In genomic region chr3:184688251-184688851, GRCh38 we compare ENCODE assay signal across 10 cellular contexts. TPM values are rescaled to one million over a fixed set of nuclear protein-coding genes. Genes with fewer than 3 reads are reported as not detected.
A peak's percentile ranks its signal among the peaks of the same experiment; 100 is the strongest.
DNase-seq lines count a peak whose midpoint lies in the region; ATAC-seq and TF ChIP-seq lines count a peak whose summit lies in the region.
"Had no signal": no experiment of that assay in that cellular context is flagged by ENCODE, and none has a peak within 500 bp of the region (broad histone marks: within the 10 kb centered on the region; RNA-seq: fewer than 3 reads in every experiment).

No MANE protein-coding gene starts in this region.

- no peak overlapping the region for H3K9ac ChIP-seq in trophoblast cell (ENCODE audit: low read length)
- no peak overlapping the region for H3K9ac ChIP-seq in MM.1S (ENCODE audit: low read length)

- no peak overlapping the region for H2AFZ ChIP-seq in trophoblast cell (ENCODE audit: insufficient read depth, low read length, poor library complexity)
- H2AFZ ChIP-seq in MM.1S (ENCODE audit: low read length), result no peak overlapping the region

- H2BK12ac ChIP-seq in trophoblast cell (ENCODE audit: low read length), result peak overlapping the region; percentile 85

- intact Hi-C loops in CD14-positive monocyte (cut with micrococcal nuclease), result no loop called here

- H3K9me3 ChIP-seq in RWPE2 (ENCODE audit: severe bottlenecking) (no peaks in the 10 kb centered on the region), trophoblast cell (ENCODE audit: insufficient read depth, low read depth, low read length) (peaks cover 4% of the 10 kb centered on the region), MM.1S (replicated peaks; ENCODE audit: insufficient read depth, low read length) (no peaks in the 10 kb centered on the region)

- no peak for TF ChIP-seq CTCF in CD14-positive monocyte (IDR thresholded peaks at IDR 0.05)
- TF ChIP-seq CTCF in RWPE2 (IDR thresholded peaks at IDR 0.05; ENCODE audit: poor library complexity, severe bottlenecking), result no peak
- TF ChIP-seq CTCF in foreskin fibroblast (IDR thresholded peaks at IDR 0.05; ENCODE audit: low read depth, low read length), result no peak
- TF ChIP-seq CTCF in MM.1S (IDR thresholded peaks at IDR 0.05; ENCODE audit: low read length), result no peak

- peaks cover 16% of the 10 kb centered on the region for H3K79me1 ChIP-seq in trophoblast cell (ENCODE audit: low read length)

- peaks cover 60% of the 10 kb centered on the region for H3K4me1 Mint-ChIP-seq in CD14-positive monocyte
- H3K4me1 Mint-ChIP-seq in activated T-cell treated with anti-CD3 and anti-CD28 coated beads, Interleukin-2, amount 50 U/mL, for 72 hours (ENCODE audit: low read depth), result no peaks in the 10 kb centered on the region

- no peak overlapping the region for H2BK5ac ChIP-seq in trophoblast cell (ENCODE audit: low read depth, low read length, poor library complexity)

- no peaks in the 10 kb centered on the region for H3K4me1 ChIP-seq in RWPE2 (ENCODE audit: insufficient read depth, poor library complexity, severe bottlenecking)
- peaks cover 19 to 32% of the 10 kb centered on the region in 2 experiments for H3K4me1 ChIP-seq in trophoblast cell (ENCODE audit: control insufficient read depth in 1 of 2, insufficient read depth in 2 of 2, low read length in 2 of 2)
- no peaks in the 10 kb centered on the region for H3K4me1 ChIP-seq in MM.1S (ENCODE audit: low read length)

- peak overlapping the region in 3 of 7 donors; percentile 0 to 45 (median 18) for H3K27ac Mint-ChIP-seq in CD14-positive monocyte
- no peak overlapping the region for H3K27ac Mint-ChIP-seq in activated T-cell treated with anti-CD3 and anti-CD28 coated beads, Interleukin-2, amount 50 U/mL, for 72 hours

- no peaks in the 10 kb centered on the region for H3K9me2 ChIP-seq in MM.1S (replicated peaks; ENCODE audit: insufficient read depth, low read length)

- DNase-seq in CD14-positive monocyte (ENCODE audit: low spot score), result peak; percentile 31
- no peak for DNase-seq in RWPE2 (ENCODE audit: low spot score)
- DNase-seq in foreskin fibroblast, result peak; percentile 77 to 83
- DNase-seq in trophoblast cell, result no peak
- DNase-seq in MM.1S, result no peak
- DNase-seq in activated T-cell treated with anti-CD3 and anti-CD28 coated beads, Interleukin-2, amount 50 U/mL, for 72 hours, result no peak
- DNase-seq in cortex of kidney (lab: John Stamatoyannopoulos, UW), result no peak
- no peak for DNase-seq in NCI-H1436 treated with DMSO at 0.1 percent for 48 hours (lab: John Stamatoyannopoulos, UW)
- DNase-seq: occipital lobe had no signal

- H3K27me3 ChIP-seq in RWPE2 (ENCODE audit: insufficient read depth, poor library complexity, severe bottlenecking) (no peaks in the 10 kb centered on the region), trophoblast cell (ENCODE audit: insufficient read depth, low read length) (no peaks in the 10 kb centered on the region), MM.1S (replicated peaks; ENCODE audit: insufficient read depth, low read length) (peaks cover 39% of the 10 kb centered on the region)

- H4K20me1 ChIP-seq in MM.1S (ENCODE audit: insufficient read depth, low read length), result no peaks in the 10 kb centered on the region

- H3K79me2 ChIP-seq in trophoblast cell (ENCODE audit: control insufficient read depth, insufficient read depth, low read length, poor library complexity) (peaks cover 5% of the 10 kb centered on the region), MM.1S (ENCODE audit: low read length) (no peaks in the 10 kb centered on the region)

- H3K27ac ChIP-seq in RWPE2 (ENCODE audit: poor library complexity, severe bottlenecking), result no peak overlapping the region
- H3K27ac ChIP-seq in trophoblast cell (ENCODE audit: low read depth, low read length), result peak overlapping the region; percentile 40
- H3K27ac ChIP-seq in MM.1S (ENCODE audit: low read length), result no peak overlapping the region

- H3K36me3 ChIP-seq in RWPE2 (ENCODE audit: low read depth) (no peaks in the 10 kb centered on the region), trophoblast cell (ENCODE audit: control insufficient read depth in 1 of 2, insufficient read depth in 2 of 2, low read length in 2 of 2) (no peaks in the 10 kb centered on the region), MM.1S (replicated peaks; ENCODE audit: insufficient read depth, low read length) (no peaks in the 10 kb centered on the region)

- peaks cover 1 to 7% (median 7%) of the 10 kb centered on the region in 3 donors for H3K27me3 Mint-ChIP-seq in CD14-positive monocyte (ENCODE audit: low read depth in 3 of 3)
- peaks cover 7% of the 10 kb centered on the region for H3K27me3 Mint-ChIP-seq in activated T-cell treated with anti-CD3 and anti-CD28 coated beads, Interleukin-2, amount 50 U/mL, for 72 hours (ENCODE audit: low read depth)

- H3K4me3 ChIP-seq in RWPE2 (ENCODE audit: severe bottlenecking) (no peak overlapping the region), foreskin fibroblast (ENCODE audit: low read depth in 1 of 2, low read length in 2 of 2) (no peak overlapping the region), trophoblast cell (ENCODE audit: low read depth, low read length) (no peak overlapping the region), MM.1S (ENCODE audit: low read length) (no peak overlapping the region)

- H3F3A ChIP-seq in MM.1S (ENCODE audit: insufficient read depth, low read length), result no peaks in the 10 kb centered on the region

- H3K9me3 Mint-ChIP-seq in CD14-positive monocyte, result peaks cover 0 to 3% (median 0%) of the 10 kb centered on the region in 7 donors
- H3K9me3 Mint-ChIP-seq in activated T-cell treated with anti-CD3 and anti-CD28 coated beads, Interleukin-2, amount 50 U/mL, for 72 hours, result no peaks in the 10 kb centered on the region

- no peak overlapping the region for H3K18ac ChIP-seq in trophoblast cell (ENCODE audit: low read length)

- H3K4me2 ChIP-seq in trophoblast cell (ENCODE audit: low read length) (no peak overlapping the region), MM.1S (ENCODE audit: low read depth, low read length) (no peak overlapping the region)

- peak overlapping the region; percentile 42 for H3K14ac ChIP-seq in trophoblast cell (ENCODE audit: low read length)

- H2AK5ac ChIP-seq in trophoblast cell (ENCODE audit: low read length), result no peak overlapping the region

- no peak overlapping the region for H4K12ac ChIP-seq in trophoblast cell (ENCODE audit: low read depth, low read length)

- peak overlapping the region; percentile 12 for H4K91ac ChIP-seq in trophoblast cell (ENCODE audit: low read depth, low read length)

- no peak overlapping the region for H3K23ac ChIP-seq in trophoblast cell (ENCODE audit: low read length)

- no peak overlapping the region for H4K8ac ChIP-seq in trophoblast cell (ENCODE audit: low read depth, low read length)

- WGBS in trophoblast cell (ENCODE audit: extremely low coverage, insufficient coverage, insufficient read length), result no CpG with 5 or more reads among the region's 5 CpGs

- no peak overlapping the region for H3K4me3 Mint-ChIP-seq in CD14-positive monocyte
- H3K4me3 Mint-ChIP-seq in activated T-cell treated with anti-CD3 and anti-CD28 coated beads, Interleukin-2, amount 50 U/mL, for 72 hours, result no peak overlapping the region
- H3K4me3 Mint-ChIP-seq: activated CD8-positive, alpha-beta T cell treated with anti-CD3 and anti-CD28 coated beads, Interleukin-2, amount 10 ng/mL, durations not matched to agents 7 days and 5 days had no signal

- no peak overlapping the region for H3K4ac ChIP-seq in trophoblast cell (ENCODE audit: low read depth, low read length)

- peak; percentile 27; the same call in 2 of the 3 replicates for ATAC-seq in RWPE2 (ENCODE audit: low read depth)
- no peak for ATAC-seq in activated T-cell treated with anti-CD3 and anti-CD28 coated beads, Interleukin-2, amount 50 U/mL, for 72 hours (replicated peaks in 1 of 2)

- H3K36me3 Mint-ChIP-seq in CD14-positive monocyte, result no peaks in the 10 kb centered on the region
- no peaks in the 10 kb centered on the region for H3K36me3 Mint-ChIP-seq in activated T-cell treated with anti-CD3 and anti-CD28 coated beads, Interleukin-2, amount 50 U/mL, for 72 hours (ENCODE audit: insufficient read depth in 2 of 2)

- H2BK120ac ChIP-seq in trophoblast cell (ENCODE audit: insufficient read depth, low read length, poor library complexity), result no peak overlapping the region

RNA-seq across cellular contexts. Expression of gene MAGEF1, which starts 23.5 kb away (rescaled TPM):
- polyA plus RNA-seq in CD14-positive monocyte, result 10 to 100 TPM; 12.2 to 14.8 TPM
- 28.9 and 31.1 TPM in 2 replicates for polyA plus RNA-seq in trophoblast cell (2013)
- total RNA-seq in activated T-cell treated with anti-CD3 and anti-CD28 coated beads, Interleukin-2, amount 50 U/mL, for 72 hours, result 10 to 100 TPM; 27.9 to 28.1 TPM

Comparison
In these comparisons a context has a peak if more than half of its experiments do, and no peak if none do; other contexts are left out.
1. DNase-seq: peak in CD14-positive monocyte (single experiment) and foreskin fibroblast (2 of 2); none in RWPE2 (single experiment), trophoblast cell (0 of 2), MM.1S (single experiment), activated T-cell treated with anti-CD3 and anti-CD28 coated beads, Interleukin-2, amount 50 U/mL, for 72 hours (0 of 2), cortex of kidney (single experiment) and NCI-H1436 treated with DMSO at 0.1 percent for 48 hours (single experiment).